ENCODE assay signal across 8 cellular contexts in the genomic region with DNA sequence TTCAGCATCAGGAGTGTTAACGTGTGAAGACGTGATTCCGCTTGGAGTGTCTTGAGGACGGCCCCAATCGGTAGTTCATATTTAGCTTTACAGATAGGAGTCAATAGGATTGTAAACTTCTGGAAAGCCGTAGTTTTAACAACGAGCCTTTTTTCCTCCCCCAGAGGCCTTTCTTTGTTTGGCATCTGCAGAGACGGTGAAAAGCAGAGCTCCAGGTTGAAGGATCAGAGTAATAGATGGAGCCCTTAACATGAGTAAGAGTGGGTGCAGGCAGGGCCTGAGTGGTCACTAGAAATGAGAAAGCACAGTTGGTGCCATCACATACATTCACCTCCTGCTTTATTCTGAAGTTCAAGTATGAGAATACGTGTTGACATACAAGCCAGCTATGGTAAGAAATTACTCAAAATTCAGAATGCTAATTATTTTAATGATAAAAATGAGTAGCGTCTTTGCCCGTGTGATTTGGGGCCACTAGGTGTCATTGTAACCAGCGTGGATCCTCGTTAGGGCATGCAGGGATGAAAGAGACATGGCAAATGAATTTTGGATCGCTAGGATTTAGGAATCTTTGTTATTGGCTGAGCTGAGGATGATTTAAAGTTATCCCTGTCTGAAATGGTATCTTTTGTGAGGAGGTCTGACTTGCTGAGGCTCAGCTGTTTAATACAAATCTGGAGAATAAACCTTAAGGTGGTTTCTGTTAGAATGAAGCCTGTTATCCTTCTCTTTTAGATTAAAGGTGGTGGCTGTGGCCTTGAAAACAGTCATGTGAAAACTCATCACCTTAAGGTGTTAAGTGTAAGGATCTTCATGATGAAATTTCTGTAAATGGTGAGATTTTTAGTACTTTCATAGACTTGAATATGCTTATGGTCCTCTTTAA.
DNase-seq lines count a peak whose midpoint lies in the region; ATAC-seq, FAIRE-seq and TF ChIP-seq lines count a peak whose summit lies in the region.

No MANE protein-coding gene starts in this region.

- H3K4me3 ChIP-seq in HL-60 (replicated peaks; ENCODE audit: insufficient read depth, low read length) (peak overlapping the region; percentile 83), WI38 (ENCODE audit: low read depth, low read length) (peak overlapping the region; percentile 94)

- peak overlapping the region; percentile 96 for H3K27ac ChIP-seq in HL-60 (replicated peaks)

- TF ChIP-seq CTCF in D721Med (IDR thresholded peaks at IDR 0.05; ENCODE audit: insufficient read depth, missing control alignments): peak; percentile 73
- peak; percentile 45 for TF ChIP-seq CTCF in HL-60 (IDR thresholded peaks at IDR 0.05; ENCODE audit: insufficient read depth, low read length)
- peak; percentile 32; the same call in 1 of the 2 replicates for TF ChIP-seq CTCF in WI38 (IDR thresholded peaks at IDR 0.05; ENCODE audit: low read depth, low read length)

- no peaks in the 10 kb centered on the region for H3K27me3 ChIP-seq in HL-60 (ENCODE audit: insufficient read depth, poor library complexity, severe bottlenecking)

- ATAC-seq in GM21381 (IDR thresholded peaks at IDR 0.05; ENCODE audit: unreplicated experiment): no peak

- DNase-seq in D721Med (ENCODE audit: insufficient read length, low spot score) (no peak), HL-60 (ENCODE audit: low read depth in 1 of 2, low spot score in 1 of 2) (peak in 1 of 2 experiments; percentile 45), globus pallidus (ENCODE audit: low spot score) (peak; percentile 35), pons (ENCODE audit: low spot score) (peak; percentile 63), HuH-7 (ENCODE audit: low spot score) (no peak)
- no peak for DNase-seq in stimulated activated CD4-positive, alpha-beta T cell treated with anti-CD3 and anti-CD28 coated beads, Interleukin-12 subunit alpha, Interleukin-12 subunit beta, amount 100 ng/mL, for 4 hours

- FAIRE-seq in D721Med (lab: Jason Lieb, UNC): no peak

Comparison
In these comparisons a context has a peak if more than half of its experiments do, and no peak if none do; other contexts are left out.
1. DNase-seq: peak in globus pallidus (single experiment) and pons (single experiment); none in D721Med (single experiment), HuH-7 (single experiment) and stimulated activated CD4-positive, alpha-beta T cell treated with anti-CD3 and anti-CD28 coated beads, Interleukin-12 subunit alpha, Interleukin-12 subunit beta, amount 100 ng/mL, for 4 hours (single experiment).
2. Peak in every context shown above with its lines, with median percentiles within 50 percentile points of each other: CTCF ChIP-seq.